In genomic region chr11:67615455-67616430, GRCh38 we compare ENCODE assay signal across 8 cellular contexts. TPM values are rescaled to one million over a fixed set of nuclear protein-coding genes. Genes with fewer than 3 reads are reported as not detected.
DNase-seq lines count a peak whose midpoint lies in the region; ATAC-seq and TF ChIP-seq lines count a peak whose summit lies in the region.

No MANE protein-coding gene starts in this region.

- peaks cover 0 to 17% (median 12%) of the 10 kb centered on the region in 7 donors for H3K27me3 ChIP-seq in heart right ventricle

- peak; percentile 9 to 61 (median 34) for ATAC-seq in heart right ventricle
- no peak for ATAC-seq in GM21528 (IDR thresholded peaks at IDR 0.05; ENCODE audit: low FRiP score, unreplicated experiment)
- ATAC-seq in HG02884 (IDR thresholded peaks at IDR 0.05; ENCODE audit: unreplicated experiment), result no peak

- H3K4me1 ChIP-seq in heart right ventricle, result peaks cover 8 to 36% (median 18%) of the 10 kb centered on the region in 9 donors

- DNase-seq in SHP77 (lab: John Stamatoyannopoulos, UW), result peak; percentile 53 to 66
- DNase-seq in SHP77 treated with DMSO at 0.1 percent for 48 hours (lab: John Stamatoyannopoulos, UW), result no peak
- peak; percentile 47 for DNase-seq in NCI-H69 (lab: John Stamatoyannopoulos, UW)
- DNase-seq in activated T-cell treated with anti-CD3 and anti-CD28 coated beads, Interleukin-2, amount 50 U/mL, for 1 hour, result peak; percentile 58
- no peak for DNase-seq in heart right ventricle
- peak; percentile 62 for DNase-seq in stimulated activated CD4-positive, alpha-beta T cell treated with anti-CD3 and anti-CD28 coated beads, Interleukin-4, amount 100 ng/mL, for 1 hour

- H3K36me3 ChIP-seq in heart right ventricle, result peaks cover 0 to 28% (median 20%) of the 10 kb centered on the region in 9 donors

- TF ChIP-seq CTCF in heart right ventricle (IDR thresholded peaks at IDR 0.05), result peak in 8 of 9 donors; percentile 17 to 54 (median 49)

- H3K27ac ChIP-seq in heart right ventricle, result peak overlapping the region in 2 of 10 donors; percentile 35 to 92

- intact Hi-C loops in heart right ventricle (cut with DNase I), result no loop called here

- H3K4me3 ChIP-seq in heart right ventricle, result no peak overlapping the region

- whole genome bisulfite sequencing in heart right ventricle, 2 donors, result 30 to 34% methylated on average over 37 of the region's 37 CpGs

- H3K9me3 ChIP-seq in heart right ventricle, result no peaks in the 10 kb centered on the region

RNA-seq across cellular contexts. Expression of gene NDUFV1, which starts 9.0 kb away (rescaled TPM):
- 100 to 1,000 TPM; 406 to 712 (median 638) TPM for total RNA-seq in heart right ventricle
- 100 to 1,000 TPM; 295 to 387 TPM for polyA plus RNA-seq in heart right ventricle

RNA-seq across cellular contexts. Expression of gene NUDT8, which starts 14.0 kb away (rescaled TPM):
- total RNA-seq in heart right ventricle, result 10 to 100 TPM; 40.5 to 93.4 (median 51.7) TPM
- 100 to 1,000 TPM in 1 of 2 donors, 10 to 100 TPM in 1; 48.1 to 107 TPM for polyA plus RNA-seq in heart right ventricle

RNA-seq across cellular contexts. Expression of gene TBX10, which starts 23.8 kb away (rescaled TPM):
- total RNA-seq in heart right ventricle, result under 1 TPM in 3 of 10 donors, not detected in 7; 0.17 to 0.44 (median 0.28) TPM
- polyA plus RNA-seq in heart right ventricle, result not detected

RNA-seq across cellular contexts. Expression of gene GSTP1, which starts 32.1 kb away (rescaled TPM):
- 100 to 1,000 TPM; 249 to 430 (median 303) TPM for total RNA-seq in heart right ventricle
- polyA plus RNA-seq in heart right ventricle, result 100 to 1,000 TPM; 462 to 642 TPM

RNA-seq across cellular contexts. Expression of gene ACY3, which starts 34.8 kb away (rescaled TPM):
- not detected for total RNA-seq in heart right ventricle
- polyA plus RNA-seq in heart right ventricle, result not detected

Comparison
In these comparisons a context has a peak if more than half of its experiments do, and no peak if none do; other contexts are left out.
1. DNase-seq: peak in SHP77 (2 of 2), NCI-H69 (single experiment), activated T-cell treated with anti-CD3 and anti-CD28 coated beads, Interleukin-2, amount 50 U/mL, for 1 hour (single experiment) and stimulated activated CD4-positive, alpha-beta T cell treated with anti-CD3 and anti-CD28 coated beads, Interleukin-4, amount 100 ng/mL, for 1 hour (single experiment); none in SHP77 treated with DMSO at 0.1 percent for 48 hours (single experiment) and heart right ventricle (0 of 2).
2. ATAC-seq: peak in heart right ventricle (8 of 8); none in GM21528 (single experiment) and HG02884 (single experiment).